Comparison of ENCODE assay signal across 33 cellular contexts in the genomic region with DNA sequence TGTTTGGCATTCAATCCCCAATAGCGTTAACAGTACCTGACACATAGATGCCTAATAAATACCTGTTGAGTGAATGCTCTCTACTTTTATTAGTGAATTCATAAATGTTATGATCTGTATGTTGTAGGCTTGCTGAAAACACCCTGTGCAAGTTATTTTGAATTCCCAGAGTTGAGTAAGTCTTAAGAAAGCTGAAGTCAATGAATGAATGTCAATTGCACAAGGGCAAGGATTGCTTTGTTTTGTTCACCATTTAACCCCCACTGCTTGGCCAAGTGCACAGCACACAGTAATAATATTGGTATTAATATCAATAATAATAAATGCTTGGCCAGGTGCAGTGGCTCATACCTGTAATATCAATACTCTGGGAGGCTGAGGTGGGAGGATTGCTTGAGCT. TPM values are rescaled to one million over a fixed set of nuclear protein-coding genes. Genes with fewer than 3 reads are reported as not detected.
"Had no signal": no experiment of that assay in that cellular context is flagged by ENCODE, and none has a peak within 500 bp of the region (broad histone marks: within the 10 kb centered on the region; RNA-seq: fewer than 3 reads in every experiment).

No MANE protein-coding gene starts in this region.

- H3K27me3 ChIP-seq: body of pancreas, colonic mucosa had no signal

- H3K27ac Mint-ChIP-seq: activated B cell treated with CpG ODN at 0.5 μM for 24 hours; activated CD4-positive, alpha-beta memory T cell treated with anti-CD3 and anti-CD28 coated beads for 36 hours; activated CD8-positive, alpha-beta memory T cell treated with anti-CD3 and anti-CD28 coated beads, Interleukin-2, amount 10 ng/mL, durations not matched to agents 7 days and 5 days; activated CD8-positive, alpha-beta T cell treated with anti-CD3 and anti-CD28 coated beads, Interleukin-2, amount 10 ng/mL, durations not matched to agents 7 days and 5 days; activated naive CD4-positive, alpha-beta T cell treated with anti-CD3 and anti-CD28 coated beads, Interleukin-2, amount 10 ng/mL, durations not matched to agents 7 days and 5 days; activated naive CD4-positive, alpha-beta T cell treated with anti-CD3 and anti-CD28 coated beads, Interleukin-2, amount 50 U/mL, for 72 hours; activated naive CD8-positive, alpha-beta T cell treated with anti-CD3 and anti-CD28 coated beads, Interleukin-2, amount 10 ng/mL, durations not matched to agents 7 days and 5 days; T-helper 17 cell; T-helper 2 cell treated with Interferon-gamma antibody and Interleukin-4, amounts not matched to agents 5 μg/mL and 100 μg/mL, for 36 hours had no signal

- H3K36me3 ChIP-seq: colonic mucosa, WERI-Rb-1 had no signal

- H3K27me3 Mint-ChIP-seq: activated B cell treated with CpG ODN at 0.5 μM for 24 hours; activated CD4-positive, alpha-beta memory T cell treated with anti-CD3 and anti-CD28 coated beads for 36 hours; activated CD8-positive, alpha-beta memory T cell treated with anti-CD3 and anti-CD28 coated beads, Interleukin-2, amount 10 ng/mL, durations not matched to agents 7 days and 5 days; activated naive CD4-positive, alpha-beta T cell treated with anti-CD3 and anti-CD28 coated beads, Interleukin-2, amount 10 ng/mL, durations not matched to agents 7 days and 5 days; T-helper 17 cell had no signal

- DNase-seq: activated B cell treated with CpG ODN at 0.5 μM for 24 hours; activated CD4-positive, alpha-beta memory T cell treated with anti-CD3 and anti-CD28 coated beads for 36 hours; activated CD4-positive, alpha-beta T cell treated with anti-CD3 and anti-CD28 coated beads for 48 hours; activated CD8-positive, alpha-beta memory T cell treated with anti-CD3 and anti-CD28 coated beads, Interleukin-2, amount 10 ng/mL, durations not matched to agents 7 days and 5 days; activated CD8-positive, alpha-beta memory T cell treated with anti-CD3 and anti-CD28 coated beads, Interleukin-2, amount 50 U/mL, for 4 hours; activated CD8-positive, alpha-beta T cell treated with anti-CD3 and anti-CD28 coated beads, Interleukin-2, amount 10 ng/mL, durations not matched to agents 7 days and 5 days; activated gamma-delta T cell; activated naive CD4-positive, alpha-beta T cell; activated naive CD4-positive, alpha-beta T cell treated with anti-CD3 and anti-CD28 coated beads, Interleukin-2, amount 10 ng/mL, durations not matched to agents 7 days and 5 days; activated naive CD8-positive, alpha-beta T cell treated with anti-CD3 and anti-CD28 coated beads, Interleukin-2, amount 10 ng/mL, durations not matched to agents 7 days and 5 days; activated T-cell treated with anti-CD3 and anti-CD28 coated beads, Interleukin-2, amount 50 U/mL, for 1 hour; activated T-cell treated with anti-CD3 and anti-CD28 coated beads, Interleukin-2, amount 50 U/mL, for 48 hours; amygdala; aorta; body of pancreas; caudate nucleus; colonic mucosa; effector CD8-positive, alpha-beta T cell; foreskin fibroblast; head of caudate nucleus; SW 1271; T-helper 1 cell; T-helper 17 cell; T1000; WERI-Rb-1 had no signal

- H3K4me3 Mint-ChIP-seq: activated B cell treated with CpG ODN at 0.5 μM for 24 hours; activated CD4-positive, alpha-beta memory T cell treated with anti-CD3 and anti-CD28 coated beads for 36 hours; activated CD8-positive, alpha-beta memory T cell treated with anti-CD3 and anti-CD28 coated beads, Interleukin-2, amount 10 ng/mL, durations not matched to agents 7 days and 5 days; activated CD8-positive, alpha-beta T cell treated with anti-CD3 and anti-CD28 coated beads, Interleukin-2, amount 10 ng/mL, durations not matched to agents 7 days and 5 days; activated naive CD4-positive, alpha-beta T cell treated with anti-CD3 and anti-CD28 coated beads, Interleukin-2, amount 10 ng/mL, durations not matched to agents 7 days and 5 days; activated naive CD8-positive, alpha-beta T cell treated with anti-CD3 and anti-CD28 coated beads, Interleukin-2, amount 10 ng/mL, durations not matched to agents 7 days and 5 days; T-helper 17 cell; T-helper 2 cell treated with Interferon-gamma antibody and Interleukin-4, amounts not matched to agents 5 μg/mL and 100 μg/mL, for 36 hours had no signal

- H3K9me3 Mint-ChIP-seq: activated B cell treated with CpG ODN at 0.5 μM for 24 hours; activated CD4-positive, alpha-beta memory T cell treated with anti-CD3 and anti-CD28 coated beads for 36 hours; activated naive CD4-positive, alpha-beta T cell treated with anti-CD3 and anti-CD28 coated beads, Interleukin-2, amount 10 ng/mL, durations not matched to agents 7 days and 5 days; activated naive CD4-positive, alpha-beta T cell treated with anti-CD3 and anti-CD28 coated beads, Interleukin-2, amount 50 U/mL, for 72 hours; T-helper 2 cell treated with Interferon-gamma antibody and Interleukin-4, amounts not matched to agents 5 μg/mL and 100 μg/mL, for 36 hours had no signal

- H3K4me3 ChIP-seq: body of pancreas, colonic mucosa had no signal

- H3K36me3 Mint-ChIP-seq: activated CD4-positive, alpha-beta memory T cell treated with anti-CD3 and anti-CD28 coated beads for 36 hours; activated naive CD4-positive, alpha-beta T cell treated with anti-CD3 and anti-CD28 coated beads, Interleukin-2, amount 50 U/mL, for 72 hours had no signal

- H3K27ac ChIP-seq: colonic mucosa, WERI-Rb-1 had no signal

- H3K4me1 ChIP-seq: colonic mucosa had no signal

- H3K9me3 ChIP-seq: body of pancreas, colonic mucosa had no signal

RNA-seq across cellular contexts. Expression of gene CPA1, which starts 10.2 kb away (rescaled TPM):
- total RNA-seq: activated B cell treated with CpG ODN at 0.5 μM for 24 hours; activated CD4-positive, alpha-beta memory T cell treated with anti-CD3 and anti-CD28 coated beads for 36 hours; activated CD8-positive, alpha-beta memory T cell treated with anti-CD3 and anti-CD28 coated beads for 36 hours; activated CD8-positive, alpha-beta memory T cell treated with anti-CD3 and anti-CD28 coated beads, Interleukin-2, amount 10 ng/mL, durations not matched to agents 7 days and 5 days; activated CD8-positive, alpha-beta T cell treated with anti-CD3 and anti-CD28 coated beads, Interleukin-2, amount 10 ng/mL, durations not matched to agents 7 days and 5 days; activated naive CD4-positive, alpha-beta T cell treated with anti-CD3 and anti-CD28 coated beads, Interleukin-2, amount 50 U/mL, for 72 hours; activated naive CD8-positive, alpha-beta T cell treated with anti-CD3 and anti-CD28 coated beads, Interleukin-2, amount 10 ng/mL, durations not matched to agents 7 days and 5 days; dermis microvascular lymphatic vessel endothelial cell; epithelial cell of proximal tubule; esophagus mucosa; frontal cortex; T-helper 17 cell had no signal

RNA-seq across cellular contexts. Expression of gene CPA5, which starts 45.9 kb away (rescaled TPM):
- total RNA-seq: activated B cell treated with CpG ODN at 0.5 μM for 24 hours, aorta, body of pancreas, chondrocyte, colonic mucosa, dermis microvascular lymphatic vessel endothelial cell, esophagus mucosa, frontal cortex had no signal
- polyA plus RNA-seq: aorta had no signal
